ENCODE assay signal across 8 cellular contexts in genomic region chr9:86282979-86283535, GRCh38. TPM values are rescaled to one million over a fixed set of nuclear protein-coding genes. Genes with fewer than 3 reads are reported as not detected.
A peak's percentile ranks its signal among the peaks of the same experiment; 100 is the strongest.
DNase-seq lines count a peak whose midpoint lies in the region; ATAC-seq and TF ChIP-seq lines count a peak whose summit lies in the region.

No MANE protein-coding gene starts in this region.

- peak overlapping the region; percentile 82 for H3K9ac ChIP-seq in mucosa of stomach (ENCODE audit: low read length)

- H3K27ac ChIP-seq in RWPE1: peak overlapping the region; percentile 94
- peak overlapping the region; percentile 97 for H3K27ac ChIP-seq in vagina

- DNase-seq in Right ventricle myocardium inferior (ENCODE audit: missing footprints) (no peak), cardiac septum (ENCODE audit: low spot score) (no peak), RWPE1 (ENCODE audit: low spot score) (peak; percentile 78), endothelial cell (ENCODE audit: low spot score) (no peak), vagina (ENCODE audit: extremely low spot score in 2 of 2) (no peak), GM13977 (ENCODE audit: low spot score) (no peak)

- POLR2A ChIA-PET in RWPE1 (lab: Yijun Ruan, JAX; ENCODE audit: low non-redundant PET): interaction anchor here (1.1 to 1.4 kb wide), 2 partner anchors 16 to 68 kb away, joined by 3 to 4 read pairs; no protein-coding TSS in a partner anchor

- peak overlapping the region; percentile 93 for H3K4me3 Mint-ChIP-seq in endothelial cell (ENCODE audit: unreplicated experiment)

- ATAC-seq in Right ventricle myocardium inferior: peak; percentile 21
- peak; percentile 30 for ATAC-seq in HG03060 (IDR thresholded peaks at IDR 0.05; ENCODE audit: low read depth, unreplicated experiment)

- peaks cover 32% of the 10 kb centered on the region for H3K4me1 Mint-ChIP-seq in endothelial cell (ENCODE audit: unreplicated experiment)

- H3K9me3 ChIP-seq in mucosa of stomach (ENCODE audit: control insufficient read depth, low read length) (no peaks in the 10 kb centered on the region), vagina (no peaks in the 10 kb centered on the region)

- in situ Hi-C loops in GM13977 (cut with MboI; ENCODE audit: low pct_unique_long_range_greater_than_20kb, low sequenced_read_pairs, unreplicated experiment): loop anchor here (25.0 kb wide), 1 partner anchor 471 kb away; no protein-coding TSS in a partner anchor

- peak overlapping the region; percentile 86 for H3K27ac Mint-ChIP-seq in endothelial cell (ENCODE audit: unreplicated experiment)

- no peak for TF ChIP-seq POLR2A in vagina (IDR thresholded peaks at IDR 0.05)

- peaks cover 6% of the 10 kb centered on the region for H3K27me3 Mint-ChIP-seq in endothelial cell (ENCODE audit: unreplicated experiment)

- intact Hi-C loops in Right ventricle myocardium inferior (cut with DNase I): loop anchor here (10.0 kb wide), 1 partner anchor 78 kb away; no protein-coding TSS in a partner anchor
- intact Hi-C loops in cardiac septum (cut with DNase I): no loop called here
- intact Hi-C loops in vagina (cut with DNase I): no loop called here

- no peaks in the 10 kb centered on the region for H3K9me3 Mint-ChIP-seq in endothelial cell (ENCODE audit: unreplicated experiment)

- CTCF ChIA-PET in RWPE1 (lab: Yijun Ruan, JAX): no interaction called here

- H3K4me3 ChIP-seq in mucosa of stomach (ENCODE audit: low read length): peak overlapping the region; percentile 57
- peak overlapping the region; percentile 75 to 88 for H3K4me3 ChIP-seq in vagina

- H3K27me3 ChIP-seq in mucosa of stomach (ENCODE audit: control insufficient read depth, insufficient read depth, low read length): no peaks in the 10 kb centered on the region
- H3K27me3 ChIP-seq in vagina: no peaks in the 10 kb centered on the region

- H3K36me3 ChIP-seq in mucosa of stomach (ENCODE audit: control insufficient read depth, insufficient read depth, low read length): no peaks in the 10 kb centered on the region
- no peaks in the 10 kb centered on the region for H3K36me3 ChIP-seq in vagina

- H3K4me1 ChIP-seq in mucosa of stomach (ENCODE audit: control insufficient read depth, insufficient read depth, low read length) (peaks cover 4% of the 10 kb centered on the region), vagina (peaks cover 33% of the 10 kb centered on the region)

- H3K36me3 Mint-ChIP-seq in endothelial cell (ENCODE audit: low read depth, unreplicated experiment): peaks cover 14% of the 10 kb centered on the region

- TF ChIP-seq CTCF in RWPE1 (conservative IDR thresholded peaks at IDR 0.05; ENCODE audit: low read depth): no peak
- TF ChIP-seq CTCF in endothelial cell (IDR thresholded peaks at IDR 0.05; ENCODE audit: unreplicated experiment): no peak
- no peak for TF ChIP-seq CTCF in vagina (IDR thresholded peaks at IDR 0.05)
- no peak for TF ChIP-seq CTCF in GM13977 (IDR thresholded peaks at IDR 0.05; ENCODE audit: extremely low read depth, insufficient read depth, missing control alignments)

RNA-seq across cellular contexts. Expression of gene ISCA1, which starts 0.7 kb away (rescaled TPM):
- total RNA-seq in Right ventricle myocardium inferior (66.5 TPM), cardiac septum (49.2 TPM), endothelial cell (ENCODE audit: unreplicated experiment) (41.9 TPM), vagina (20.4 TPM)

RNA-seq across cellular contexts. Expression of gene C9orf153, which starts 23.6 kb away (rescaled TPM):
- total RNA-seq in Right ventricle myocardium inferior (not detected), cardiac septum (not detected), endothelial cell (ENCODE audit: unreplicated experiment) (0.36 TPM), vagina (not detected)
